Comparison of ENCODE assay signal across 2 cellular contexts in the genomic region with DNA sequence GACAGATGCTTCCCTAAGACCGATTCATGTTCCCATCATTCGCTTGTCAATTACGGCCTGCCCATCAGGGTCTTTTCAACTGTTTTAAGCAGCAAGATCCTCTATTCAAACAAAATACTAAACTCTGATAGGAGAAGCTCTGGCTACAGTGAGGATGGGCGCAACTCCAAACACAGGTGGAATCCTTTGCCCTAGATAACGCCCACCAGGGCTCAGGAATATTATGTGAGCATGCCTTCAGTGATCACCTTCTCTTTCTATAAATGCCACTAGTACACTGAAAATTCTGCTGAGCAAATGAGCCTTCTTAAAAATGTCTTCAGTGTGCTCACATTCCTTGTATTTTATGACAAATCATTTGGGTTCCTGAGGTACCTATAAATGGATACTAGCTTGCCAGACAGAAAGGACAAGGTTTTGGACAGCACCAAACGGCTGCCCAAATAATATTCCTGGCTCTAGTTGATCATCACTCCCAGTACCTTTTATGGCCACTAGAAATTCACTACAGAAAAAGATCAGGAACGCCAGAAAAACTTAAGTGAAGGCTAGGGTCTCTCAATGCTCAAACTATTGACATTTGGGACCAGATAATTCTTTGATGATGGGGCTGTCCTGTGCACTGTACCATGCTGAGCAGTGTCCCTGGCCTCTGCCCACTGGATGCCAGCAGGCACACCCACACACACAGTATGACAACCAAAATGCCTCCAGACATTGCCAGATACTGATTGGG.
TF ChIP-seq lines count a peak whose summit lies in the region.

No MANE protein-coding gene starts in this region.

TF ChIP-seq in GM23338, 12 proteins besides CTCF, POLR2A, EP300 and RAD21 (continued from another document):
- TF ChIP-seq, protein P1, sequence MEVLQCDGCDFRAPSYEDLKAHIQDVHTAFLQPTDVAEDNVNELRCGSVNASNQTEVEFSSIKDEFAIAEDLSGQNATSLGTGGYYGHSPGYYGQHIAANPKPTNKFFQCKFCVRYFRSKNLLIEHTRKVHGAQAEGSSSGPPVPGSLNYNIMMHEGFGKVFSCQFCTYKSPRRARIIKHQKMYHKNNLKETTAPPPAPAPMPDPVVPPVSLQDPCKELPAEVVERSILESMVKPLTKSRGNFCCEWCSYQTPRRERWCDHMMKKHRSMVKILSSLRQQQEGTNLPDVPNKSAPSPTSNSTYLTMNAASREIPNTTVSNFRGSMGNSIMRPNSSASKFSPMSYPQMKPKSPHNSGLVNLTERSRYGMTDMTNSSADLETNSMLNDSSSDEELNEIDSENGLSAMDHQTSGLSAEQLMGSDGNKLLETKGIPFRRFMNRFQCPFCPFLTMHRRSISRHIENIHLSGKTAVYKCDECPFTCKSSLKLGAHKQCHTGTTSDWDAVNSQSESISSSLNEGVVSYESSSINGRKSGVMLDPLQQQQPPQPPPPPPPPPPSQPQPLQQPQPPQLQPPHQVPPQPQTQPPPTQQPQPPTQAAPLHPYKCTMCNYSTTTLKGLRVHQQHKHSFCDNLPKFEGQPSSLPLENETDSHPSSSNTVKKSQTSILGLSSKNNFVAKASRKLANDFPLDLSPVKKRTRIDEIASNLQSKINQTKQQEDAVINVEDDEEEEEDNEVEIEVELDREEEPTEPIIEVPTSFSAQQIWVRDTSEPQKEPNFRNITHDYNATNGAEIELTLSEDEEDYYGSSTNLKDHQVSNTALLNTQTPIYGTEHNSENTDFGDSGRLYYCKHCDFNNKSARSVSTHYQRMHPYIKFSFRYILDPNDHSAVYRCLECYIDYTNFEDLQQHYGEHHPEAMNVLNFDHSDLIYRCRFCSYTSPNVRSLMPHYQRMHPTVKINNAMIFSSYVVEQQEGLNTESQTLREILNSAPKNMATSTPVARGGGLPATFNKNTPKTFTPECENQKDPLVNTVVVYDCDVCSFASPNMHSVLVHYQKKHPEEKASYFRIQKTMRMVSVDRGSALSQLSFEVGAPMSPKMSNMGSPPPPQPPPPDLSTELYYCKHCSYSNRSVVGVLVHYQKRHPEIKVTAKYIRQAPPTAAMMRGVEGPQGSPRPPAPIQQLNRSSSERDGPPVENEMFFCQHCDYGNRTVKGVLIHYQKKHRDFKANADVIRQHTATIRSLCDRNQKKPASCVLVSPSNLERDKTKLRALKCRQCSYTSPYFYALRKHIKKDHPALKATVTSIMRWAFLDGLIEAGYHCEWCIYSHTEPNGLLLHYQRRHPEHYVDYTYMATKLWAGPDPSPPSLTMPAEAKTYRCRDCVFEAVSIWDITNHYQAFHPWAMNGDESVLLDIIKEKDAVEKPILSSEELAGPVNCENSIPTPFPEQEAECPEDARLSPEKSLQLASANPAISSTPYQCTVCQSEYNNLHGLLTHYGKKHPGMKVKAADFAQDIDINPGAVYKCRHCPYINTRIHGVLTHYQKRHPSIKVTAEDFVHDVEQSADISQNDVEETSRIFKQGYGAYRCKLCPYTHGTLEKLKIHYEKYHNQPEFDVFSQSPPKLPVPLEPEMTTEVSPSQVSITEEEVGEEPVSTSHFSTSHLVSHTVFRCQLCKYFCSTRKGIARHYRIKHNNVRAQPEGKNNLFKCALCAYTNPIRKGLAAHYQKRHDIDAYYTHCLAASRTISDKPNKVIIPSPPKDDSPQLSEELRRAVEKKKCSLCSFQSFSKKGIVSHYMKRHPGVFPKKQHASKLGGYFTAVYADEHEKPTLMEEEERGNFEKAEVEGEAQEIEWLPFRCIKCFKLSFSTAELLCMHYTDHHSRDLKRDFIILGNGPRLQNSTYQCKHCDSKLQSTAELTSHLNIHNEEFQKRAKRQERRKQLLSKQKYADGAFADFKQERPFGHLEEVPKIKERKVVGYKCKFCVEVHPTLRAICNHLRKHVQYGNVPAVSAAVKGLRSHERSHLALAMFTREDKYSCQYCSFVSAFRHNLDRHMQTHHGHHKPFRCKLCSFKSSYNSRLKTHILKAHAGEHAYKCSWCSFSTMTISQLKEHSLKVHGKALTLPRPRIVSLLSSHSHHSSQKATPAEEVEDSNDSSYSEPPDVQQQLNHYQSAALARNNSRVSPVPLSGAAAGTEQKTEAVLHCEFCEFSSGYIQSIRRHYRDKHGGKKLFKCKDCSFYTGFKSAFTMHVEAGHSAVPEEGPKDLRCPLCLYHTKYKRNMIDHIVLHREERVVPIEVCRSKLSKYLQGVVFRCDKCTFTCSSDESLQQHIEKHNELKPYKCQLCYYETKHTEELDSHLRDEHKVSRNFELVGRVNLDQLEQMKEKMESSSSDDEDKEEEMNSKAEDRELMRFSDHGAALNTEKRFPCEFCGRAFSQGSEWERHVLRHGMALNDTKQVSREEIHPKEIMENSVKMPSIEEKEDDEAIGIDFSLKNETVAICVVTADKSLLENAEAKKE (CRISPR knock-in tag; IDR thresholded peaks at IDR 0.05) = no peak
- TF ChIP-seq NANOG (IDR thresholded peaks at IDR 0.05; ENCODE audit: borderline replicate concordance) (no peak), EZH2 (IDR thresholded peaks at IDR 0.05; ENCODE audit: low read depth, unreplicated experiment) (no peak), EZH2phosphoT487 (IDR thresholded peaks at IDR 0.05; ENCODE audit: unreplicated experiment) (no peak), JUNB (IDR thresholded peaks at IDR 0.05; ENCODE audit: unreplicated experiment) (no peak), ZNF331 (CRISPR knock-in tag; IDR thresholded peaks at IDR 0.05; ENCODE audit: low read depth) (no peak), POLR2AphosphoS5 (IDR thresholded peaks at IDR 0.05; ENCODE audit: low read depth) (no peak), CREB1 (CRISPR knock-in tag; IDR thresholded peaks at IDR 0.05; ENCODE audit: low read depth) (no peak)
- TF ChIP-seq, protein P2, sequence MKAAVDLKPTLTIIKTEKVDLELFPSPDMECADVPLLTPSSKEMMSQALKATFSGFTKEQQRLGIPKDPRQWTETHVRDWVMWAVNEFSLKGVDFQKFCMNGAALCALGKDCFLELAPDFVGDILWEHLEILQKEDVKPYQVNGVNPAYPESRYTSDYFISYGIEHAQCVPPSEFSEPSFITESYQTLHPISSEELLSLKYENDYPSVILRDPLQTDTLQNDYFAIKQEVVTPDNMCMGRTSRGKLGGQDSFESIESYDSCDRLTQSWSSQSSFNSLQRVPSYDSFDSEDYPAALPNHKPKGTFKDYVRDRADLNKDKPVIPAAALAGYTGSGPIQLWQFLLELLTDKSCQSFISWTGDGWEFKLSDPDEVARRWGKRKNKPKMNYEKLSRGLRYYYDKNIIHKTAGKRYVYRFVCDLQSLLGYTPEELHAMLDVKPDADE (IDR thresholded peaks at IDR 0.05) = no peak

TF ChIP-seq in WTC11, 78 proteins besides CTCF, POLR2A, EP300 and RAD21 (continued from another document):
- TF ChIP-seq, protein P3, sequence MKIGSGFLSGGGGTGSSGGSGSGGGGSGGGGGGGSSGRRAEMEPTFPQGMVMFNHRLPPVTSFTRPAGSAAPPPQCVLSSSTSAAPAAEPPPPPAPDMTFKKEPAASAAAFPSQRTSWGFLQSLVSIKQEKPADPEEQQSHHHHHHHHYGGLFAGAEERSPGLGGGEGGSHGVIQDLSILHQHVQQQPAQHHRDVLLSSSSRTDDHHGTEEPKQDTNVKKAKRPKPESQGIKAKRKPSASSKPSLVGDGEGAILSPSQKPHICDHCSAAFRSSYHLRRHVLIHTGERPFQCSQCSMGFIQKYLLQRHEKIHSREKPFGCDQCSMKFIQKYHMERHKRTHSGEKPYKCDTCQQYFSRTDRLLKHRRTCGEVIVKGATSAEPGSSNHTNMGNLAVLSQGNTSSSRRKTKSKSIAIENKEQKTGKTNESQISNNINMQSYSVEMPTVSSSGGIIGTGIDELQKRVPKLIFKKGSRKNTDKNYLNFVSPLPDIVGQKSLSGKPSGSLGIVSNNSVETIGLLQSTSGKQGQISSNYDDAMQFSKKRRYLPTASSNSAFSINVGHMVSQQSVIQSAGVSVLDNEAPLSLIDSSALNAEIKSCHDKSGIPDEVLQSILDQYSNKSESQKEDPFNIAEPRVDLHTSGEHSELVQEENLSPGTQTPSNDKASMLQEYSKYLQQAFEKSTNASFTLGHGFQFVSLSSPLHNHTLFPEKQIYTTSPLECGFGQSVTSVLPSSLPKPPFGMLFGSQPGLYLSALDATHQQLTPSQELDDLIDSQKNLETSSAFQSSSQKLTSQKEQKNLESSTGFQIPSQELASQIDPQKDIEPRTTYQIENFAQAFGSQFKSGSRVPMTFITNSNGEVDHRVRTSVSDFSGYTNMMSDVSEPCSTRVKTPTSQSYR (CRISPR knock-in tag; IDR thresholded peaks at IDR 0.05) = no peak
- TF ChIP-seq GABPB1 (CRISPR knock-in tag; IDR thresholded peaks at IDR 0.05) = no peak
- TF ChIP-seq, protein P4, sequence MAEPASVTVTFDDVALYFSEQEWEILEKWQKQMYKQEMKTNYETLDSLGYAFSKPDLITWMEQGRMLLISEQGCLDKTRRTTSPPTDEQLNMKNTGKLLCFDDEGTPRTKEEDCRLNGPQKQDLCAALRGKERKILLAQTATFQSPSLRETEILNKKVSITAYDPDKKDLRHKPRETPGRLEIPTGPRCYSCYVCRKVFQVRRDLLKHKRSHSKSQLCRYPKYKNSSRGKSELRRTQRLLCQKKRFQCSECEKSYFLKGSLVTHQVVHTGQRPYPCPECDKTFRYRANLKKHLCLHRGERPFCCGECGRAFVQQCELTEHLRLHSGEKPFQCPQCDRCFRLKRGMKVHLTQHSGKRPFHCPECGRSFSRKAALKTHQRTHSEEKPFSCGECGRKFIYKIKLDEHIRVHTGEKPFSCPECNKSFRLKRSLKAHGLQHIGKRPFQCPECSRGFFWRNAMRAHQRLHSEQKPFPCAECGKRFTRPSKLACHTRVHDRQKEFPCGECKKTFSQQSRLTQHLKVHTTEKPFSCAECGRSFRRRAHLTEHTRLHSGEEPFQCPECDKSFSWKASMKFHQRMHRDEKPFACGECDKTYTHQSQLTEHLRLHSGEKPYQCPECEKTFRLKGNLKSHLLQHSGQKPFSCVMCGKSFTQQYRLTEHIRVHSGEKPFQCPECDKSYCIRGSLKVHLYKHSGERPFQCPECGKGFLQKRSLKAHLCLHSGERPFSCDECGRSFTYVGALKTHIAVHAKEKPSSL (CRISPR knock-in tag; conservative IDR thresholded peaks at IDR 0.05) = no peak
- no peak for TF ChIP-seq CREM (CRISPR knock-in tag; IDR thresholded peaks at IDR 0.05)
- TF ChIP-seq JAZF1 (CRISPR knock-in tag; IDR thresholded peaks at IDR 0.05) = no peak
- TF ChIP-seq SMAD3 (CRISPR knock-in tag; IDR thresholded peaks at IDR 0.05; ENCODE audit: borderline replicate concordance) = no peak
- no peak for TF ChIP-seq SOX15 (CRISPR knock-in tag; IDR thresholded peaks at IDR 0.05)
- TF ChIP-seq, protein P5, sequence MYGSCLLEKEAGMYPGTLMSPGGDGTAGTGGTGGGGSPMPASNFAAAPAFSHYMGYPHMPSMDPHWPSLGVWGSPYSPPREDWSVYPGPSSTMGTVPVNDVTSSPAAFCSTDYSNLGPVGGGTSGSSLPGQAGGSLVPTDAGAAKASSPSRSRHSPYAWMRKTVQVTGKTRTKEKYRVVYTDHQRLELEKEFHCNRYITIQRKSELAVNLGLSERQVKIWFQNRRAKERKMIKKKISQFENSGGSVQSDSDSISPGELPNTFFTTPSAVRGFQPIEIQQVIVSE (CRISPR knock-in tag; IDR thresholded peaks at IDR 0.05; ENCODE audit: borderline replicate concordance) = no peak
- TF ChIP-seq FOXP1 (CRISPR knock-in tag; IDR thresholded peaks at IDR 0.05; ENCODE audit: borderline replicate concordance) = no peak
- TF ChIP-seq, protein P6, sequence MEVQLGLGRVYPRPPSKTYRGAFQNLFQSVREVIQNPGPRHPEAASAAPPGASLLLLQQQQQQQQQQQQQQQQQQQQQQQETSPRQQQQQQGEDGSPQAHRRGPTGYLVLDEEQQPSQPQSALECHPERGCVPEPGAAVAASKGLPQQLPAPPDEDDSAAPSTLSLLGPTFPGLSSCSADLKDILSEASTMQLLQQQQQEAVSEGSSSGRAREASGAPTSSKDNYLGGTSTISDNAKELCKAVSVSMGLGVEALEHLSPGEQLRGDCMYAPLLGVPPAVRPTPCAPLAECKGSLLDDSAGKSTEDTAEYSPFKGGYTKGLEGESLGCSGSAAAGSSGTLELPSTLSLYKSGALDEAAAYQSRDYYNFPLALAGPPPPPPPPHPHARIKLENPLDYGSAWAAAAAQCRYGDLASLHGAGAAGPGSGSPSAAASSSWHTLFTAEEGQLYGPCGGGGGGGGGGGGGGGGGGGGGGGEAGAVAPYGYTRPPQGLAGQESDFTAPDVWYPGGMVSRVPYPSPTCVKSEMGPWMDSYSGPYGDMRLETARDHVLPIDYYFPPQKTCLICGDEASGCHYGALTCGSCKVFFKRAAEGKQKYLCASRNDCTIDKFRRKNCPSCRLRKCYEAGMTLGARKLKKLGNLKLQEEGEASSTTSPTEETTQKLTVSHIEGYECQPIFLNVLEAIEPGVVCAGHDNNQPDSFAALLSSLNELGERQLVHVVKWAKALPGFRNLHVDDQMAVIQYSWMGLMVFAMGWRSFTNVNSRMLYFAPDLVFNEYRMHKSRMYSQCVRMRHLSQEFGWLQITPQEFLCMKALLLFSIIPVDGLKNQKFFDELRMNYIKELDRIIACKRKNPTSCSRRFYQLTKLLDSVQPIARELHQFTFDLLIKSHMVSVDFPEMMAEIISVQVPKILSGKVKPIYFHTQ (CRISPR knock-in tag; IDR thresholded peaks at IDR 0.05) = no peak
- TF ChIP-seq, protein P7, sequence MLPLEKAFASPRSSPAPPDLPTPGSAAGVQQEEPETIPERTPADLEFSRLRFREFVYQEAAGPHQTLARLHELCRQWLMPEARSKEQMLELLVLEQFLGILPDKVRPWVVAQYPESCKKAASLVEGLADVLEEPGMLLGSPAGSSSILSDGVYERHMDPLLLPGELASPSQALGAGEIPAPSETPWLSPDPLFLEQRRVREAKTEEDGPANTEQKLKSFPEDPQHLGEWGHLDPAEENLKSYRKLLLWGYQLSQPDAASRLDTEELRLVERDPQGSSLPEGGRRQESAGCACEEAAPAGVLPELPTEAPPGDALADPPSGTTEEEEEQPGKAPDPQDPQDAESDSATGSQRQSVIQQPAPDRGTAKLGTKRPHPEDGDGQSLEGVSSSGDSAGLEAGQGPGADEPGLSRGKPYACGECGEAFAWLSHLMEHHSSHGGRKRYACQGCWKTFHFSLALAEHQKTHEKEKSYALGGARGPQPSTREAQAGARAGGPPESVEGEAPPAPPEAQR (CRISPR knock-in tag; IDR thresholded peaks at IDR 0.05) = no peak
- no peak for TF ChIP-seq TEAD1 (CRISPR knock-in tag; IDR thresholded peaks at IDR 0.05)
